ENCODE assay signal across 8 cellular contexts in genomic region chr2:9950521-9951271, GRCh38. TPM values are rescaled to one million over a fixed set of nuclear protein-coding genes. Genes with fewer than 3 reads are reported as not detected.
DNase-seq lines count a peak whose midpoint lies in the region; ATAC-seq and TF ChIP-seq lines count a peak whose summit lies in the region.

No MANE protein-coding gene starts in this region.

- intact Hi-C loops in left ventricle myocardium superior (cut with micrococcal nuclease) (no loop called here), gastrocnemius medialis (cut with DNase I; ENCODE audit: low total_unique reads) (loop anchor here (1.0 to 10.0 kb wide), 4 partner anchors 107 to 494 kb away; partner anchors contain the start of genes ODC1 and TAF1B)

- H3K4me1 ChIP-seq in HEK293 (ENCODE audit: control insufficient read depth, insufficient read depth, low read length) (peaks cover 16% of the 10 kb centered on the region), gastrocnemius medialis (peaks cover 0 to 5% of the 10 kb centered on the region in 2 donors)

- POLR2A ChIA-PET in HEK293 (lab: Yijun Ruan, JAX): interaction anchor here (1.0 kb wide), 1 partner anchor 107 kb away, joined by 3 read pairs; the partner anchor contains the start of gene TAF1B

- peak; percentile 35 for ATAC-seq in left ventricle myocardium superior
- peak; percentile 41 to 64 for ATAC-seq in gastrocnemius medialis

- TF ChIP-seq CTCF in HEK293 (tag by site-specific recombination; IDR thresholded peaks at IDR 0.05) (no peak), gastrocnemius medialis (IDR thresholded peaks at IDR 0.05 in 4 of 5, conservative IDR thresholded peaks at IDR 0.05 in 1 of 5) (peak in 1 of 5 experiments; percentile 46)

- DNase-seq in SIG-M5 treated with dmso at 0.1 percent for 504 hours (lab: John Stamatoyannopoulos, UW; ENCODE audit: unreplicated experiment) (peak; percentile 51), SIG-M5 (lab: John Stamatoyannopoulos, UW) (no peak), NCI-H2171 (lab: John Stamatoyannopoulos, UW) (peak; percentile 69), left ventricle myocardium superior (peak; percentile 59), gastrocnemius medialis (peak in 1 of 2 donors; percentile 35), middle frontal gyrus (ENCODE audit: extremely low spot score, low spot score) (no peak)
- peak; percentile 17 for DNase-seq in activated gamma-delta T cell treated with anti-CD3 and anti-CD28 coated beads, Interleukin-2, amount 50 U/mL, for 16 hours (ENCODE audit: low read depth)

- CTCF ChIA-PET in HEK293 (lab: Yijun Ruan, JAX): interaction anchor here (0.7 to 2.3 kb wide), 2 partner anchors 52 to 137 kb away, joined by 3 to 15 read pairs; no protein-coding TSS in a partner anchor

- H3K36me3 ChIP-seq in HEK293 (ENCODE audit: control insufficient read depth in 2 of 2, insufficient read depth in 1 of 2, low read length in 2 of 2): peaks cover 0 to 3% of the 10 kb centered on the region in 2 experiments; a peak in 1 of 3 replicates
- H3K36me3 ChIP-seq in gastrocnemius medialis: no peaks in the 10 kb centered on the region

- no peak for TF ChIP-seq POLR2A in gastrocnemius medialis (IDR thresholded peaks at IDR 0.05)

- in situ Hi-C loops in gastrocnemius medialis (cut with MboI; ENCODE audit: low sequenced_read_pairs in 4 of 4): no loop called here

- H3K9me3 ChIP-seq in HEK293 (ENCODE audit: control insufficient read depth, insufficient read depth, low read depth, low read length) (no peaks in the 10 kb centered on the region), gastrocnemius medialis (no peaks in the 10 kb centered on the region)

- H3K4me3 ChIP-seq in HEK293 (ENCODE audit: low read depth, low read length): peak overlapping the region; percentile 53
- peak overlapping the region; percentile 54 to 82 (median 66) for H3K4me3 ChIP-seq in gastrocnemius medialis

- H3K27ac ChIP-seq in HEK293 (ENCODE audit: extremely low read depth, low read depth, low read length) (peak overlapping the region; percentile 61; the same call in 1 of the 2 replicates), gastrocnemius medialis (peak overlapping the region; percentile 71 to 77 (median 74))

- H3K27me3 ChIP-seq in gastrocnemius medialis: peaks cover 0 to 7% (median 0%) of the 10 kb centered on the region in 3 donors

TF ChIP-seq in HEK293, 187 proteins besides CTCF, POLR2A, EP300 and RAD21:
- TF ChIP-seq ZNF366 (tag by site-specific recombination; conservative IDR thresholded peaks at IDR 0.05) (no peak), GLIS2 (tag by site-specific recombination; IDR thresholded peaks at IDR 0.05) (no peak), ZNF112 (tag by site-specific recombination; IDR thresholded peaks at IDR 0.05) (no peak), ZNF350 (tag by site-specific recombination; IDR thresholded peaks at IDR 0.05) (no peak), ZBTB8A (tag by site-specific recombination; IDR thresholded peaks at IDR 0.05) (peak; percentile 7; the same call in 1 of the 2 replicates), FEZF1 (tag by site-specific recombination; IDR thresholded peaks at IDR 0.05) (no peak)
TF ChIP-seq in HEK293: peak in this region for 1.

RNA-seq across cellular contexts. Expression of gene GRHL1, which starts 0.8 kb away (rescaled TPM):
- 1.0 TPM for total RNA-seq in left ventricle myocardium superior
- total RNA-seq in gastrocnemius medialis: 1 to 10 TPM in 1 of 4 donors, under 1 TPM in 3; 0.29 to 1.0 (median 0.75) TPM

Comparison
In these comparisons a context has a peak if more than half of its experiments do, and no peak if none do; other contexts are left out.
1. DNase-seq: peak in SIG-M5 treated with dmso at 0.1 percent for 504 hours (single experiment), NCI-H2171 (single experiment), activated gamma-delta T cell treated with anti-CD3 and anti-CD28 coated beads, Interleukin-2, amount 50 U/mL, for 16 hours (single experiment) and left ventricle myocardium superior (single experiment); none in SIG-M5 (single experiment) and middle frontal gyrus (single experiment).